ENCODE assay signal across 34 cellular contexts in genomic region chr1:220084460-220084859, GRCh38. TPM values are rescaled to one million over a fixed set of nuclear protein-coding genes. Genes with fewer than 3 reads are reported as not detected.
DNase-seq lines count a peak whose midpoint lies in the region; ATAC-seq and TF ChIP-seq lines count a peak whose summit lies in the region.
"Had no signal": no experiment of that assay in that cellular context is flagged by ENCODE, and none has a peak within 500 bp of the region (broad histone marks: within the 10 kb centered on the region; RNA-seq: fewer than 3 reads in every experiment).

No MANE protein-coding gene starts in this region.

- no peak for TF ChIP-seq CTCF in choroid plexus epithelial cell (conservative IDR thresholded peaks at IDR 0.05; ENCODE audit: low read depth, low read length)

- ATAC-seq in GM21515 (IDR thresholded peaks at IDR 0.05; ENCODE audit: unreplicated experiment) (no peak), HG03108 (IDR thresholded peaks at IDR 0.05; ENCODE audit: unreplicated experiment) (no peak)
- ATAC-seq: activated CD4-positive, alpha-beta T cell treated with anti-CD3 and anti-CD28 coated beads for 36 hours; activated CD8-positive, alpha-beta T cell treated with anti-CD3 and anti-CD28 coated beads for 36 hours; activated T-helper 17 cell treated with anti-CD3 and anti-CD28 coated beads, Interleukin-2, amount 50 U/mL, for 72 hours; CD8-positive, alpha-beta T cell; foreskin keratinocyte; GM12878; heart right ventricle; Panc1; right cardiac atrium had no signal

- no peak overlapping the region for H3K4me3 ChIP-seq in choroid plexus epithelial cell (ENCODE audit: low read depth, low read length)
- H3K4me3 ChIP-seq: GM12878, heart right ventricle, lung, pancreas, tibial nerve had no signal

- DNase-seq in LoVo (ENCODE audit: low spot score) = peak; percentile 30
- DNase-seq in choroid plexus epithelial cell (ENCODE audit: low read depth) = peak; percentile 18
- DNase-seq in iris pigment epithelial cell (ENCODE audit: low read depth) = peak; percentile 23
- peak; percentile 5 for DNase-seq in renal cortical epithelial cell (ENCODE audit: low read depth)
- no peak for DNase-seq in NCI-H187 treated with DMSO at 0.1 percent for 48 hours (lab: John Stamatoyannopoulos, UW)
- DNase-seq in GM19238 (ENCODE audit: insufficient read length, low spot score) = no peak
- DNase-seq: ACHN; activated CD4-positive, alpha-beta T cell treated with anti-CD3 and anti-CD28 coated beads for 36 hours; activated CD8-positive, alpha-beta T cell treated with anti-CD3 and anti-CD28 coated beads for 36 hours; amygdala; brain microvascular endothelial cell; CD8-positive, alpha-beta T cell; effector CD8-positive, alpha-beta T cell; erythroblast; foreskin keratinocyte; H7; heart right ventricle; kidney glomerular epithelial cell; NCI-H1417; NCI-H2081; NCI-H2227 treated with DMSO at 0.1 percent for 48 hours; NCI-H526; NK-92 treated with Interleukin-12 subunit alpha and Interleukin-12 subunit beta, amount 100 ng/mL, for 24 hours; pancreas; right cardiac atrium; SHP77 treated with DMSO at 0.1 percent for 48 hours; stimulated activated CD4-positive, alpha-beta T cell treated with anti-CD3 and anti-CD28 coated beads, Interleukin-4, amount 100 ng/mL, for 24 hours had no signal

RNA-seq across cellular contexts. Expression of gene BPNT1, which starts 5.1 kb away (rescaled TPM):
- 54.5 and 62.9 TPM in 2 replicates for total RNA-seq in renal cortical epithelial cell

RNA-seq across cellular contexts. Expression of gene IARS2, which starts 9.5 kb away (rescaled TPM):
- total RNA-seq in renal cortical epithelial cell = 105 and 151 TPM in 2 replicates

RNA-seq across cellular contexts. Expression of gene EPRS1, which starts 38.2 kb away (rescaled TPM):
- total RNA-seq in renal cortical epithelial cell = 155 and 167 TPM in 2 replicates

Comparison
In these comparisons a context has a peak if more than half of its experiments do, and no peak if none do; other contexts are left out.
1. DNase-seq: peak in LoVo (single experiment), choroid plexus epithelial cell (single experiment), iris pigment epithelial cell (single experiment) and renal cortical epithelial cell (single experiment); none in NCI-H187 treated with DMSO at 0.1 percent for 48 hours (single experiment) and GM19238 (single experiment).